Comparison of ENCODE assay signal across 19 cellular contexts in genomic region chr4:146222313-146222712, GRCh38. TPM values are rescaled to one million over a fixed set of nuclear protein-coding genes. Genes with fewer than 3 reads are reported as not detected.
DNase-seq lines count a peak whose midpoint lies in the region; ATAC-seq, FAIRE-seq and TF ChIP-seq lines count a peak whose summit lies in the region.
"Had no signal": no experiment of that assay in that cellular context is flagged by ENCODE, and none has a peak within 500 bp of the region (broad histone marks: within the 10 kb centered on the region; RNA-seq: fewer than 3 reads in every experiment).

No MANE protein-coding gene starts in this region.

- intact Hi-C loops in Calu3 (cut with micrococcal nuclease; ENCODE audit: unreplicated experiment): no loop called here

- no peak overlapping the region for H3K23ac ChIP-seq in mesendoderm (ENCODE audit: low read length)

- no CpG with 5 or more reads among the region's 8 CpGs for WGBS in mesendoderm (ENCODE audit: extremely low coverage, insufficient coverage, low lambda C conversion rate)

- POLR2A ChIA-PET in naive thymus-derived CD8-positive, alpha-beta T cell (lab: Charles Lee): no interaction called here

- TF ChIP-seq CTCF in Calu3 (IDR thresholded peaks at IDR 0.05; ENCODE audit: unreplicated experiment): no peak
- TF ChIP-seq CTCF in bronchial epithelial cell (IDR thresholded peaks at IDR 0.05; ENCODE audit: insufficient read depth, low read length, severe bottlenecking): no peak

- H2BK5ac ChIP-seq in mesendoderm (ENCODE audit: low read length): no peak overlapping the region

- peak; percentile 97 for FAIRE-seq in bronchial epithelial cell (lab: Jason Lieb, UNC)

- H3K4me1 Mint-ChIP-seq in Calu3 (ENCODE audit: low read depth, unreplicated experiment): no peaks in the 10 kb centered on the region
- no peaks in the 10 kb centered on the region for H3K4me1 Mint-ChIP-seq in naive thymus-derived CD8-positive, alpha-beta T cell
- H3K4me1 Mint-ChIP-seq: mesothelial cell of epicardium had no signal

- no peaks in the 10 kb centered on the region for H3K36me3 Mint-ChIP-seq in Calu3 (ENCODE audit: insufficient read depth, unreplicated experiment)
- H3K36me3 Mint-ChIP-seq in naive thymus-derived CD8-positive, alpha-beta T cell: no peaks in the 10 kb centered on the region
- H3K36me3 Mint-ChIP-seq: mesothelial cell of epicardium had no signal

- no peak overlapping the region for H4K8ac ChIP-seq in mesendoderm (ENCODE audit: low read depth, low read length)

- no peak overlapping the region for H3K27ac Mint-ChIP-seq in Calu3 (ENCODE audit: unreplicated experiment)
- H3K27ac Mint-ChIP-seq in naive thymus-derived CD8-positive, alpha-beta T cell: no peak overlapping the region
- H3K27ac Mint-ChIP-seq: mesothelial cell of epicardium, progenitor cell of endocrine pancreas had no signal

- no peak overlapping the region for H3K27ac ChIP-seq in mesendoderm (ENCODE audit: low read depth, low read length)
- H3K27ac ChIP-seq: ascending aorta, C4-2B, SK-N-MC, stomach had no signal

- H3K36me3 ChIP-seq in bronchial epithelial cell (ENCODE audit: control insufficient read depth, insufficient read depth, low read length): no peaks in the 10 kb centered on the region
- no peaks in the 10 kb centered on the region for H3K36me3 ChIP-seq in mesendoderm (ENCODE audit: control insufficient read depth, insufficient read depth, low read length)
- H3K36me3 ChIP-seq: ascending aorta, stomach had no signal

- H3K79me2 ChIP-seq in mesendoderm (ENCODE audit: control insufficient read depth, insufficient read depth, low read length): no peaks in the 10 kb centered on the region

- CTCF ChIA-PET in Calu3 (lab: Charles Lee): no interaction called here

- no peaks in the 10 kb centered on the region for H3K9me3 Mint-ChIP-seq in Calu3 (ENCODE audit: low read depth, unreplicated experiment)
- H3K9me3 Mint-ChIP-seq in naive thymus-derived CD8-positive, alpha-beta T cell: no peaks in the 10 kb centered on the region
- H3K9me3 Mint-ChIP-seq: mesothelial cell of epicardium had no signal

- no peak for ATAC-seq in HG03095 (IDR thresholded peaks at IDR 0.05; ENCODE audit: unreplicated experiment)
- ATAC-seq in naive thymus-derived CD8-positive, alpha-beta T cell: no peak

- no peak overlapping the region for H2BK15ac ChIP-seq in mesendoderm (replicated peaks; ENCODE audit: low read depth)

- no peak overlapping the region for H3K56ac ChIP-seq in mesendoderm (ENCODE audit: low read length)

- no peak overlapping the region for H3K4me2 ChIP-seq in mesendoderm (ENCODE audit: low read length)

- H3K27me3 ChIP-seq in bronchial epithelial cell (ENCODE audit: control insufficient read depth, insufficient read depth, low read length): no peaks in the 10 kb centered on the region
- no peaks in the 10 kb centered on the region for H3K27me3 ChIP-seq in mesendoderm (ENCODE audit: insufficient read depth, low read length, poor library complexity)
- H3K27me3 ChIP-seq: ascending aorta, stomach had no signal

- H3K4me1 ChIP-seq in mesendoderm (ENCODE audit: control insufficient read depth, low read depth, low read length): no peaks in the 10 kb centered on the region
- H3K4me1 ChIP-seq: ascending aorta, stomach had no signal

- H2AK5ac ChIP-seq in mesendoderm (ENCODE audit: low read length): no peak overlapping the region

- H4K5ac ChIP-seq in mesendoderm (ENCODE audit: low read length): no peak overlapping the region

- no peaks in the 10 kb centered on the region for H3K79me1 ChIP-seq in mesendoderm (ENCODE audit: low read length)

- no peaks in the 10 kb centered on the region for H3K27me3 Mint-ChIP-seq in Calu3 (ENCODE audit: unreplicated experiment)
- no peaks in the 10 kb centered on the region for H3K27me3 Mint-ChIP-seq in naive thymus-derived CD8-positive, alpha-beta T cell
- H3K27me3 Mint-ChIP-seq: progenitor cell of endocrine pancreas had no signal

- BruUV-seq in Calu3 (replicated peaks; lab: Mats Ljungman, UMichigan): no TSS peak

- H3K4me3 ChIP-seq in bronchial epithelial cell (ENCODE audit: low read depth, low read length) (no peak overlapping the region), mesendoderm (ENCODE audit: low read length) (no peak overlapping the region)
- H3K4me3 ChIP-seq: ascending aorta, SK-N-MC, stomach had no signal

- H3K9ac ChIP-seq in mesendoderm (ENCODE audit: low read length): no peak overlapping the region

- no peak overlapping the region for H3K4ac ChIP-seq in mesendoderm (ENCODE audit: low read depth, low read length)

- H3K4me3 Mint-ChIP-seq in Calu3 (ENCODE audit: low read depth, unreplicated experiment): peak overlapping the region; percentile 47
- H3K4me3 Mint-ChIP-seq in naive thymus-derived CD8-positive, alpha-beta T cell: no peak overlapping the region
- H3K4me3 Mint-ChIP-seq: mesothelial cell of epicardium had no signal

- no peak overlapping the region for H3K18ac ChIP-seq in mesendoderm (ENCODE audit: low read length)

- no peak overlapping the region for H2BK120ac ChIP-seq in mesendoderm (ENCODE audit: low read depth, low read length)

- DNase-seq in Calu3: peak; percentile 16
- DNase-seq in LHCN-M2 (ENCODE audit: low read depth): peak; percentile 68
- DNase-seq in bronchial epithelial cell (ENCODE audit: low read depth): peak; percentile 71
- DNase-seq in mesendoderm: peak; percentile 53
- no peak for DNase-seq in dedifferentiated amniotic fluid mesenchymal stem cell (ENCODE audit: extremely low spot score)
- no peak for DNase-seq in NCI-H345 (lab: John Stamatoyannopoulos, UW)
- no peak for DNase-seq in naive thymus-derived CD8-positive, alpha-beta T cell
- DNase-seq: activated CD4-positive, CD25-positive, alpha-beta regulatory T cell treated with anti-CD3 and anti-CD28 coated beads, Interleukin-2, amount 50 U/mL, for 72 hours; activated T-cell treated with anti-CD3 and anti-CD28 coated beads, Interleukin-2, amount 50 U/mL, for 48 hours; NCI-H1048; NCI-H524; stomach had no signal

RNA-seq across cellular contexts. Expression of gene REELD1, which starts 8.0 kb away (rescaled TPM):
- total RNA-seq in Calu3 (2022) (1.2 TPM in 1 of 2 replicates, not detected in the other), LHCN-M2 (2014; rRNA removed) (not detected in 2 replicates), bronchial epithelial cell (under 0.01 TPM in 1 of 2 replicates, not detected in the other)
- not detected for polyA plus RNA-seq in LHCN-M2 (2012)
- 0.01 TPM for polyA plus RNA-seq in mesendoderm (2013, experiment 1 of 2)
- 0.03 TPM for polyA plus RNA-seq in mesendoderm (2013, experiment 2 of 2)
- total RNA-seq in naive thymus-derived CD8-positive, alpha-beta T cell: 1 to 10 TPM; 1.2 to 1.8 TPM
- polyA plus RNA-seq in naive thymus-derived CD8-positive, alpha-beta T cell: not detected
- total RNA-seq: ascending aorta, HT-29, progenitor cell of endocrine pancreas had no signal

RNA-seq across cellular contexts. Expression of gene LSM6, which starts 46.8 kb away (rescaled TPM):
- total RNA-seq in Calu3 (2022): 30.7 and 37.1 TPM in 2 replicates
- 26.3 and 44.6 TPM in 2 replicates for total RNA-seq in LHCN-M2 (2014; rRNA removed)
- polyA plus RNA-seq in LHCN-M2 (2012): 28.4 TPM
- 26.3 and 27.4 TPM in 2 replicates for total RNA-seq in bronchial epithelial cell
- 88.2 TPM for polyA plus RNA-seq in mesendoderm (2013, experiment 1 of 2)
- polyA plus RNA-seq in mesendoderm (2013, experiment 2 of 2): 86.8 TPM
- 10 to 100 TPM; 50.7 to 59.8 TPM for total RNA-seq in naive thymus-derived CD8-positive, alpha-beta T cell
- polyA plus RNA-seq in naive thymus-derived CD8-positive, alpha-beta T cell: 10 to 100 TPM; 62.4 to 70.7 (median 63.4) TPM

Comparison
In these comparisons a context has a peak if more than half of its experiments do, and no peak if none do; other contexts are left out.
1. DNase-seq: peak in Calu3 (single experiment), LHCN-M2 (single experiment), bronchial epithelial cell (single experiment) and mesendoderm (single experiment); none in dedifferentiated amniotic fluid mesenchymal stem cell (single experiment), NCI-H345 (single experiment) and naive thymus-derived CD8-positive, alpha-beta T cell (0 of 10).